Comparison of ENCODE assay signal across 26 cellular contexts in the genomic region with DNA sequence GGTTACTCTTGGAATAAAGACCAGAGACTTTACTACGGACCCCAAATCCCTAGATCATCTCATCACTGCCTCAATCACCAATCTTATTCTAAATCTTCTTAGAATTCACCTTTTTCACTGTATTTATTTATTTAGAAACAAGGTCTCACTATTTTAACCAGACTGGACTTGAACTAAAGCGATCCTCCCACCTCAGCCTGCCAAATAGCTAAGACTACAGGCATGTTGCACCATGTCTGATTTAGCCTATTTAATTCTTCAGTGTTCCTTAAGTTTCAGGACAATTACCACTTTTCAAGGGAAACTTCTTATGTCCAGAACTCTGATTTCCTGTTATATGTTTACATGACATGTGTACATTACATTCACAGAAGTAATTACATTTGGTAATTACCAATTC.
DNase-seq lines count a peak whose midpoint lies in the region; ATAC-seq and TF ChIP-seq lines count a peak whose summit lies in the region.
"Had no signal": no experiment of that assay in that cellular context is flagged by ENCODE, and none has a peak within 500 bp of the region (broad histone marks: within the 10 kb centered on the region; RNA-seq: fewer than 3 reads in every experiment).

No MANE protein-coding gene starts in this region.

- no peak overlapping the region for H2AK9ac ChIP-seq in IMR-90 (replicated peaks; ENCODE audit: low read depth, low read length, poor library complexity)

- no peak overlapping the region for H3K27ac Mint-ChIP-seq in activated CD8-positive, alpha-beta memory T cell treated with anti-CD3 and anti-CD28 coated beads, Interleukin-2, amount 10 ng/mL, durations not matched to agents 7 days and 5 days
- H3K27ac Mint-ChIP-seq: CD14-positive monocyte; CD4-positive, alpha-beta memory T cell; CD4-positive, CD25-positive, alpha-beta regulatory T cell; CD8-positive, alpha-beta memory T cell had no signal

- no peak for TF ChIP-seq RAD21 in IMR-90 (IDR thresholded peaks at IDR 0.05; ENCODE audit: low read length)

- H3K9me3 ChIP-seq in IMR-90 (ENCODE audit: control insufficient read depth, insufficient read depth, low read length), result peaks cover 7% of the 10 kb centered on the region
- H3K9me3 ChIP-seq in mammary epithelial cell (replicated peaks; ENCODE audit: insufficient read depth, low read length), result peaks cover 12% of the 10 kb centered on the region
- H3K9me3 ChIP-seq in colonic mucosa, result no peaks in the 10 kb centered on the region
- H3K9me3 ChIP-seq: BE2C had no signal

- H4K91ac ChIP-seq in IMR-90 (ENCODE audit: insufficient read depth, low read depth, low read length), result no peak overlapping the region

- DNase-seq in IMR-90 (no peak), mammary epithelial cell (peak; percentile 42), epithelial cell of esophagus (ENCODE audit: low read depth) (peak; percentile 71), colonic mucosa (no peak), Ammon's horn (ENCODE audit: low spot score) (no peak)
- no peak for DNase-seq in activated CD8-positive, alpha-beta memory T cell treated with anti-CD3 and anti-CD28 coated beads, Interleukin-2, amount 10 ng/mL, durations not matched to agents 7 days and 5 days
- DNase-seq: 8988T; ACHN; BE2C; C1 segment of cervical spinal cord; CD4-positive, alpha-beta memory T cell; CD4-positive, CD25-positive, alpha-beta regulatory T cell; CD8-positive, alpha-beta memory T cell; COR-L47; DMS 273 treated with DMSO at 0.1 percent for 48 hours; DMS153; DMS53; DMS79; DND-41; EL; GDM1 had no signal

- intact Hi-C loops in IMR-90 (cut with micrococcal nuclease) (no loop called here), mammary epithelial cell (cut with micrococcal nuclease) (no loop called here), colonic mucosa (cut with DNase I) (no loop called here)

- H3K4me2 ChIP-seq in IMR-90 (ENCODE audit: low read depth, low read length), result no peak overlapping the region
- H3K4me2 ChIP-seq in mammary epithelial cell (ENCODE audit: insufficient read depth, low read depth, low read length), result peak overlapping the region; percentile 53
- H3K4me2 ChIP-seq: BLaER1 had no signal

- in situ Hi-C loops in IMR-90 (cut with MboI; ENCODE audit: low sequenced_read_pairs) (no loop called here), mammary epithelial cell (cut with MboI; ENCODE audit: low sequenced_read_pairs in 2 of 2) (no loop called here)

- H2AK5ac ChIP-seq in IMR-90 (ENCODE audit: low read depth, low read length), result no peak overlapping the region; the same call in 1 of the 2 replicates

- TF ChIP-seq CTCF in IMR-90 (conservative IDR thresholded peaks at IDR 0.05; ENCODE audit: low read depth, low read length) (no peak), mammary epithelial cell (conservative IDR thresholded peaks at IDR 0.05 in 1 of 2, IDR thresholded peaks at IDR 0.05 in 1 of 2; ENCODE audit: extremely low read depth in 1 of 2, insufficient read depth in 1 of 2, low read depth in 1 of 2, low read length in 2 of 2) (no peak), epithelial cell of esophagus (IDR thresholded peaks at IDR 0.05; ENCODE audit: insufficient read depth, low read depth, low read length, missing control alignments) (no peak), colonic mucosa (IDR thresholded peaks at IDR 0.05) (no peak)

- 0 out of 2 replicates have a peak overlapping the region, but pooled peaks have one; percentile 53 for H2BK20ac ChIP-seq in IMR-90 (ENCODE audit: low read depth, low read length)

- H3K4me3 ChIP-seq in IMR-90 (ENCODE audit: insufficient read depth, low read depth, low read length) (no peak overlapping the region), mammary epithelial cell (replicated peaks in 1 of 3; ENCODE audit: insufficient read depth in 1 of 3, low read depth in 2 of 3, low read length in 3 of 3) (no peak overlapping the region), epithelial cell of esophagus (ENCODE audit: low read length) (no peak overlapping the region), colonic mucosa (no peak overlapping the region)
- H3K4me3 ChIP-seq: BLaER1, GM12878 had no signal

- H3K23ac ChIP-seq in IMR-90 (ENCODE audit: low read depth, low read length), result no peak overlapping the region

- H3K79me1 ChIP-seq in IMR-90 (ENCODE audit: low read depth in 1 of 2, low read length in 2 of 2), result no peaks in the 10 kb centered on the region

- BruUV-seq in IMR-90 (replicated peaks; lab: Mats Ljungman, UMichigan), result no TSS peak
- no TSS peak for BruUV-seq in mammary epithelial cell (replicated peaks; lab: Mats Ljungman, UMichigan)

- H3K9ac ChIP-seq in IMR-90 (ENCODE audit: low read depth, low read length) (no peak overlapping the region), mammary epithelial cell (ENCODE audit: insufficient read depth, low read length) (no peak overlapping the region), colonic mucosa (ENCODE audit: low read depth in 2 of 2, low read length in 2 of 2) (no peak overlapping the region)
- H3K9ac ChIP-seq: BLaER1 had no signal

- H3K27ac ChIP-seq in IMR-90 (ENCODE audit: insufficient read depth, low read length), result no peak overlapping the region
- no peak overlapping the region for H3K27ac ChIP-seq in mammary epithelial cell (ENCODE audit: insufficient read depth, low read depth, low read length)
- H3K27ac ChIP-seq in colonic mucosa, result no peak overlapping the region
- H3K27ac ChIP-seq: BLaER1 had no signal

- H2BK15ac ChIP-seq in IMR-90 (ENCODE audit: low read depth, low read length), result no peak overlapping the region

- H3K27me3 ChIP-seq in IMR-90 (ENCODE audit: control insufficient read depth, insufficient read depth, low read length) (no peaks in the 10 kb centered on the region), mammary epithelial cell (ENCODE audit: insufficient read depth, low read length) (no peaks in the 10 kb centered on the region), colonic mucosa (no peaks in the 10 kb centered on the region)
- H3K27me3 ChIP-seq: BE2C, BLaER1 had no signal

- no peak overlapping the region; the same call in 1 of the 2 replicates for H3K56ac ChIP-seq in IMR-90 (ENCODE audit: extremely low read depth, insufficient read depth, low read length)

- H3K27me3 Mint-ChIP-seq in activated CD8-positive, alpha-beta memory T cell treated with anti-CD3 and anti-CD28 coated beads, Interleukin-2, amount 10 ng/mL, durations not matched to agents 7 days and 5 days, result no peaks in the 10 kb centered on the region
- H3K27me3 Mint-ChIP-seq: CD4-positive, alpha-beta memory T cell; CD4-positive, CD25-positive, alpha-beta regulatory T cell; CD8-positive, alpha-beta memory T cell had no signal

- no CpG with 5 or more reads among the region's 2 CpGs for WGBS in IMR-90 (ENCODE audit: extremely low coverage in 2 of 2, insufficient read length in 1 of 2), 2 experiments
- WGBS in mammary epithelial cell (ENCODE audit: low coverage, missing lambda C conversion rate), result 37% methylated on average over 2 of the region's 2 CpGs

- CTCF ChIA-PET in IMR-90 (lab: Yijun Ruan, JAX), result no interaction called here
- CTCF ChIA-PET in mammary epithelial cell (lab: Charles Lee; ENCODE audit: low non-redundant PET), result no interaction called here
- CTCF ChIA-PET in activated CD8-positive, alpha-beta memory T cell treated with anti-CD3 and anti-CD28 coated beads, Interleukin-2, amount 10 ng/mL, durations not matched to agents 7 days and 5 days (lab: Charles Lee), result no interaction called here

- H2BK5ac ChIP-seq in IMR-90 (ENCODE audit: low read depth, low read length, poor library complexity, severe bottlenecking), result no peak overlapping the region

- no peak overlapping the region for H4K5ac ChIP-seq in IMR-90 (ENCODE audit: low read depth, low read length)

- H3K4me1 ChIP-seq in IMR-90 (ENCODE audit: control insufficient read depth, insufficient read depth, low read length), result peaks cover 2% of the 10 kb centered on the region; the same call in 1 of the 2 replicates
- peaks cover 16% of the 10 kb centered on the region for H3K4me1 ChIP-seq in mammary epithelial cell (ENCODE audit: insufficient read depth, low read length)
- H3K4me1 ChIP-seq in colonic mucosa, result no peaks in the 10 kb centered on the region
- H3K4me1 ChIP-seq: BE2C, BLaER1 had no signal

- no peak overlapping the region for H2AFZ ChIP-seq in IMR-90 (replicated peaks; ENCODE audit: low read length, poor library complexity)
- peak overlapping the region; percentile 46 for H2AFZ ChIP-seq in mammary epithelial cell (ENCODE audit: low read depth, low read length)

- H3K36me3 ChIP-seq in IMR-90 (ENCODE audit: control insufficient read depth, insufficient read depth, low read length) (no peaks in the 10 kb centered on the region), mammary epithelial cell (ENCODE audit: insufficient read depth, low read length) (no peaks in the 10 kb centered on the region), colonic mucosa (no peaks in the 10 kb centered on the region)
- H3K36me3 ChIP-seq: BE2C, BLaER1 had no signal

- H3K14ac ChIP-seq in IMR-90 (replicated peaks; ENCODE audit: low read depth, low read length), result no peak overlapping the region

- H3K79me2 ChIP-seq in mammary epithelial cell (ENCODE audit: insufficient read depth, low read length), result no peaks in the 10 kb centered on the region

- dilution Hi-C loops in IMR-90 (cut with HindIII; ENCODE audit: low sequenced_read_pairs, unreplicated experiment), result no loop called here
- dilution Hi-C loops in mammary epithelial cell (cut with HindIII; ENCODE audit: low sequenced_read_pairs), result no loop called here

- H4K8ac ChIP-seq in IMR-90 (ENCODE audit: low read depth in 2 of 2, low read length in 2 of 2), result no peak overlapping the region

- ATAC-seq in IMR-90 (ENCODE audit: low read depth), result no peak
- ATAC-seq in esophagus mucosa, result peak; percentile 52
- ATAC-seq in activated CD8-positive, alpha-beta memory T cell treated with anti-CD3 and anti-CD28 coated beads, Interleukin-2, amount 10 ng/mL, durations not matched to agents 7 days and 5 days, result no peak
- no peak for ATAC-seq in GM19035 (IDR thresholded peaks at IDR 0.05; ENCODE audit: unreplicated experiment)
- ATAC-seq: GM12878 had no signal

- POLR2A ChIA-PET in IMR-90 (lab: Charles Lee; ENCODE audit: unreplicated experiment), result no interaction called here

- H2BK120ac ChIP-seq in IMR-90 (ENCODE audit: low read depth, low read length), result no peak overlapping the region

- no peaks in the 10 kb centered on the region for H3K9me1 ChIP-seq in IMR-90 (ENCODE audit: insufficient read depth, low read length)

- H3K4me3 Mint-ChIP-seq in activated CD8-positive, alpha-beta memory T cell treated with anti-CD3 and anti-CD28 coated beads, Interleukin-2, amount 10 ng/mL, durations not matched to agents 7 days and 5 days, result no peak overlapping the region
- H3K4me3 Mint-ChIP-seq: CD14-positive monocyte; CD4-positive, alpha-beta memory T cell; CD4-positive, CD25-positive, alpha-beta regulatory T cell; CD8-positive, alpha-beta memory T cell had no signal

- H3K36me3 Mint-ChIP-seq in activated CD8-positive, alpha-beta memory T cell treated with anti-CD3 and anti-CD28 coated beads, Interleukin-2, amount 10 ng/mL, durations not matched to agents 7 days and 5 days, result no peaks in the 10 kb centered on the region
- H3K36me3 Mint-ChIP-seq: CD14-positive monocyte; CD4-positive, alpha-beta memory T cell; CD4-positive, CD25-positive, alpha-beta regulatory T cell; CD8-positive, alpha-beta memory T cell had no signal

- H3K4ac ChIP-seq in IMR-90 (ENCODE audit: low read depth, low read length), result no peak overlapping the region

- peaks cover 9% of the 10 kb centered on the region for H3K9me3 Mint-ChIP-seq in activated CD8-positive, alpha-beta memory T cell treated with anti-CD3 and anti-CD28 coated beads, Interleukin-2, amount 10 ng/mL, durations not matched to agents 7 days and 5 days (ENCODE audit: low read depth)

- H4K20me1 ChIP-seq in IMR-90 (ENCODE audit: insufficient read depth, low read length), result no peaks in the 10 kb centered on the region
- H4K20me1 ChIP-seq in mammary epithelial cell (ENCODE audit: insufficient read depth, low read length), result no peaks in the 10 kb centered on the region
- H4K20me1 ChIP-seq: BLaER1 had no signal

- TF ChIP-seq POLR2A in IMR-90 (IDR thresholded peaks at IDR 0.05; ENCODE audit: low read depth, low read length), result no peak

- H3K18ac ChIP-seq in IMR-90 (ENCODE audit: low read depth, low read length), result no peak overlapping the region; the same call in 1 of the 2 replicates

- no peaks in the 10 kb centered on the region for H3K4me1 Mint-ChIP-seq in activated CD8-positive, alpha-beta memory T cell treated with anti-CD3 and anti-CD28 coated beads, Interleukin-2, amount 10 ng/mL, durations not matched to agents 7 days and 5 days
- H3K4me1 Mint-ChIP-seq: CD14-positive monocyte; CD4-positive, alpha-beta memory T cell; CD4-positive, CD25-positive, alpha-beta regulatory T cell; CD8-positive, alpha-beta memory T cell had no signal

Comparison
In these comparisons a context has a peak if more than half of its experiments do, and no peak if none do; other contexts are left out.
1. DNase-seq: peak in mammary epithelial cell (single experiment) and epithelial cell of esophagus (single experiment); none in IMR-90 (single experiment), colonic mucosa (single experiment), activated CD8-positive, alpha-beta memory T cell treated with anti-CD3 and anti-CD28 coated beads, Interleukin-2, amount 10 ng/mL, durations not matched to agents 7 days and 5 days (single experiment) and Ammon's horn (single experiment).